ENCODE assay signal across 18 cellular contexts in the genomic region with DNA sequence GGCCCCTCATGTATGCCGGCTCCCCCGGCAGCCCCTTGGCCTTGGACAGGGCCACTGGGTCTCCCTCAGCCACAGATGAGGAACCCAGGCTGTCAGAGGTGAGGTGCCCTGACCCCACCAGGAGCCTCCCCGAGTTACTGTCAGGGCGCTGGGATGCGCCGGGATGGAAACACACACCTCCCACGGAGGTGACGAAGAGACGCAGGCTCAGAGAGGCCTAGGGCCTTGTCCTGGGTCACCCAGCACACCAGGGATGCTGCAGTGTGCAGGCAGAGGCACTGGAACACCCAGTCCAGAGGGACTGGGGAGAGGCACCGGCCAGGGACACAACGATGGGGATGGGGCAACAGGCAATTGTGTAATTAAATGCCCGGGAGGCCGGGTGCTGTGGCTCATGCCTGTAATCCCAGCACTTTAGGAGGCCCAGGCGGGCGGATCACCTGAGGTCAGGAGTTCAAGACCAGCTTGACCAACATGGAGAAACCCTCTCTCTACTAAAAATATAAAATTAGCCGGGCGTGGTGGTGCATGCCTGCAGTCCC.
DNase-seq lines count a peak whose midpoint lies in the region; ATAC-seq, FAIRE-seq and TF ChIP-seq lines count a peak whose summit lies in the region.
"Had no signal": no experiment of that assay in that cellular context is flagged by ENCODE, and none has a peak within 500 bp of the region (broad histone marks: within the 10 kb centered on the region; RNA-seq: fewer than 3 reads in every experiment).

No MANE protein-coding gene starts in this region.

- POLR2A ChIA-PET in A549 (lab: Yijun Ruan, JAX) = no interaction called here

- no peaks in the 10 kb centered on the region for H4K20me1 ChIP-seq in Loucy (ENCODE audit: insufficient read depth, low read length, poor library complexity, severe bottlenecking)

- WGBS in A549 (ENCODE audit: missing lambda C conversion rate) = 72% methylated on average over 15 of the region's 17 CpGs
- 74 to 76% methylated on average over 14 to 15 of the region's 17 CpGs for WGBS in mesodermal cell (ENCODE audit: insufficient coverage in 2 of 2), 2 experiments

- no peak overlapping the region for H2AFZ ChIP-seq in Loucy (ENCODE audit: low read length)
- H2AFZ ChIP-seq: GM23248 had no signal

- FAIRE-seq in A549 (lab: Jason Lieb, UNC) = no peak
- FAIRE-seq: GM12892, GM19239 had no signal

- H3F3A ChIP-seq in Loucy (ENCODE audit: low read depth) = no peaks in the 10 kb centered on the region

- H3K27ac ChIP-seq in A549 (no peak overlapping the region; a peak in 1 of 6 replicates), mesodermal cell (ENCODE audit: low read depth, low read length, severe bottlenecking) (peak overlapping the region; percentile 10), colonic mucosa (no peak overlapping the region)
- H3K27ac ChIP-seq: 22Rv1, GM23248, HL-60 had no signal

- H3K4me2 ChIP-seq in A549 = no peak overlapping the region
- H3K4me2 ChIP-seq in Loucy (ENCODE audit: low read depth, low read length, poor library complexity, severe bottlenecking) = peak overlapping the region; percentile 43

- H3K9me2 ChIP-seq in Loucy (replicated peaks; ENCODE audit: low read depth, low read length) = no peaks in the 10 kb centered on the region

- no peaks in the 10 kb centered on the region for H3K36me3 ChIP-seq in Loucy (ENCODE audit: insufficient read depth, low read length)
- no peaks in the 10 kb centered on the region for H3K36me3 ChIP-seq in mesodermal cell (ENCODE audit: control insufficient read depth, insufficient read depth, low read length)
- H3K36me3 ChIP-seq in colonic mucosa = no peaks in the 10 kb centered on the region
- no peaks in the 10 kb centered on the region for H3K36me3 ChIP-seq in mucosa of descending colon (ENCODE audit: low read depth)

- no peak for ATAC-seq in A549
- ATAC-seq in HG02763 (IDR thresholded peaks at IDR 0.05; ENCODE audit: unreplicated experiment) = no peak
- no peak for ATAC-seq in mucosa of descending colon
- ATAC-seq: PC-3 had no signal

- no peak for TF ChIP-seq CTCF in A549 (IDR thresholded peaks at IDR 0.05)
- no peak for TF ChIP-seq CTCF in Loucy (conservative IDR thresholded peaks at IDR 0.05; ENCODE audit: low read length)
- TF ChIP-seq CTCF in colonic mucosa (IDR thresholded peaks at IDR 0.05) = no peak
- TF ChIP-seq CTCF in mucosa of descending colon (IDR thresholded peaks at IDR 0.05) = no peak

- H3K27me3 ChIP-seq in Loucy (ENCODE audit: insufficient read depth, low read length, poor library complexity, severe bottlenecking) (no peaks in the 10 kb centered on the region), colonic mucosa (no peaks in the 10 kb centered on the region)

- intact Hi-C loops in colonic mucosa (cut with DNase I) (no loop called here), mucosa of descending colon (cut with DNase I, micrococcal nuclease) (loop anchor here (10.0 kb wide), 2 partner anchors 536 to 626 kb away; no protein-coding TSS in a partner anchor)

- H3K4me1 ChIP-seq in A549 = peaks cover 3% of the 10 kb centered on the region; the same call in 1 of the 3 replicates
- H3K4me1 ChIP-seq in Loucy (ENCODE audit: insufficient read depth, low read length, poor library complexity, severe bottlenecking) = peaks cover 12% of the 10 kb centered on the region
- H3K4me1 ChIP-seq in mesodermal cell (ENCODE audit: control insufficient read depth, insufficient read depth, low read length, poor library complexity, severe bottlenecking) = peaks cover 3% of the 10 kb centered on the region
- no peaks in the 10 kb centered on the region for H3K4me1 ChIP-seq in colonic mucosa
- H3K4me1 ChIP-seq in mucosa of descending colon (ENCODE audit: low read depth) = no peaks in the 10 kb centered on the region

- H3K4me3 ChIP-seq in A549 = no peak overlapping the region
- no peak overlapping the region for H3K4me3 ChIP-seq in Loucy (ENCODE audit: low read length, poor library complexity, severe bottlenecking)
- H3K4me3 ChIP-seq in mesodermal cell (ENCODE audit: extremely low read depth, insufficient read depth, low read length, poor library complexity, severe bottlenecking) = no peak overlapping the region
- no peak overlapping the region for H3K4me3 ChIP-seq in colonic mucosa
- no peak overlapping the region for H3K4me3 ChIP-seq in mucosa of descending colon
- H3K4me3 ChIP-seq: GM23248 had no signal

- CTCF ChIA-PET in A549 (lab: Yijun Ruan, JAX) = interaction anchor here (1.3 kb wide), 1 partner anchor 626 kb away, joined by 4 read pairs; no protein-coding TSS in a partner anchor

- no peak for TF ChIP-seq POLR2A in A549 (IDR thresholded peaks at IDR 0.05; ENCODE audit: low read length)

- DNase-seq in DMS53 (lab: John Stamatoyannopoulos, UW) = peak; percentile 56
- no peak for DNase-seq in DMS53 treated with DMSO at 0.1 percent for 48 hours (lab: John Stamatoyannopoulos, UW; ENCODE audit: unreplicated experiment)
- DNase-seq in A549 (ENCODE audit: low read depth in 1 of 2, low spot score in 1 of 2) = no peak
- DNase-seq in colonic mucosa = no peak
- DNase-seq in mucosa of descending colon = no peak
- DNase-seq: C1 segment of cervical spinal cord, NCI-H1092 treated with DMSO at 0.1 percent for 48 hours, NCI-H345, NCI-H526 treated with DMSO at 0.1 percent for 48 hours had no signal

- H3K9ac ChIP-seq in Loucy (ENCODE audit: low read depth, low read length, poor library complexity, severe bottlenecking) (no peak overlapping the region), colonic mucosa (ENCODE audit: low read depth in 2 of 2, low read length in 2 of 2) (peak overlapping the region in 1 of 2 donors; percentile 2)

- no peaks in the 10 kb centered on the region for H3K79me2 ChIP-seq in Loucy (ENCODE audit: insufficient read depth, low read length)

- H3K9me3 ChIP-seq in A549 = no peaks in the 10 kb centered on the region
- no peaks in the 10 kb centered on the region for H3K9me3 ChIP-seq in Loucy (ENCODE audit: insufficient read depth, low read depth, low read length)
- no peaks in the 10 kb centered on the region for H3K9me3 ChIP-seq in mesodermal cell (ENCODE audit: control insufficient read depth, low read length)
- no peaks in the 10 kb centered on the region for H3K9me3 ChIP-seq in colonic mucosa
- H3K9me3 ChIP-seq in mucosa of descending colon = no peaks in the 10 kb centered on the region

- TF ChIP-seq EP300 in A549 (IDR thresholded peaks at IDR 0.05) = no peak

- TF ChIP-seq RAD21 in A549 (conservative IDR thresholded peaks at IDR 0.05 in 1 of 2, IDR thresholded peaks at IDR 0.05 in 1 of 2) = no peak

TF ChIP-seq in A549, 52 proteins besides CTCF, POLR2A, EP300 and RAD21:
- TF ChIP-seq SMC3 (IDR thresholded peaks at IDR 0.05) = no peak
- peak; percentile 19 for TF ChIP-seq ZFP36 (IDR thresholded peaks at IDR 0.05; ENCODE audit: borderline replicate concordance, partially characterized antibody)
